11 cellular contexts compared by ENCODE assay signal in the genomic region with DNA sequence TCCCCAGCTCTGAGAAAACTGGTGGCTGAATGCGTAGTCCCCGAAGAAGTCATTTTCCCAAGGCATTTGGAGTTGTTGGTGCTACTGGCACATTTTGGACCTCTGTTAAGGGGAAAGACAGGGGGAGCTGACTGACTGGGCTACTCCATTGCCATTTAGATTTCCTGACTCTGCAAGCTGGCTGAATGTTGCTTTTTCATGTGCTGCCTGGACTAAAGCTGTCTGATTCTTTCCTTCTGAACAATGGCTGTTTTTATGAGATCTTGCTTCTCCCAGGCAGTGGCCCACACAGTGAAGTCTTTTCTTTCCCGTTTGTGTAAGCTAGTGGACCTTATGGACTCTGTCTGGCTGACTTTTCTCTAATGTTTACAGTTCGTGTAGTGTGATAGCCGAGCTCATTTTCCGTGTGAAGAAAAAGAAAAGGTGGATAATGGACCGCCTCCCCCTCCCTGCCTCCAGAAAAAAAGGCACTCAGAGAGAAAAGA. TPM values are rescaled to one million over a fixed set of nuclear protein-coding genes. Genes with fewer than 3 reads are reported as not detected.
DNase-seq lines count a peak whose midpoint lies in the region; ATAC-seq, FAIRE-seq and TF ChIP-seq lines count a peak whose summit lies in the region.
"Had no signal": no experiment of that assay in that cellular context is flagged by ENCODE, and none has a peak within 500 bp of the region (broad histone marks: within the 10 kb centered on the region; RNA-seq: fewer than 3 reads in every experiment).

No MANE protein-coding gene starts in this region.

- intact Hi-C loops in mammary epithelial cell (cut with micrococcal nuclease) = no loop called here

- H3K9me3 ChIP-seq in mammary epithelial cell (replicated peaks; ENCODE audit: insufficient read depth, low read length) (no peaks in the 10 kb centered on the region), iPS-20b (ENCODE audit: insufficient read depth, low read depth, low read length) (no peaks in the 10 kb centered on the region)

- ATAC-seq in GM18498 (IDR thresholded peaks at IDR 0.05; ENCODE audit: unreplicated experiment) (no peak), GM19328 (IDR thresholded peaks at IDR 0.05; ENCODE audit: unreplicated experiment) (no peak), GM18502 (IDR thresholded peaks at IDR 0.05; ENCODE audit: poor library complexity, unreplicated experiment) (no peak)
- ATAC-seq: activated CD4-positive, alpha-beta T cell treated with anti-CD3 and anti-CD28 coated beads for 36 hours had no signal

- no peak for FAIRE-seq in GM12892 (lab: Jason Lieb, UNC)

- H3K27ac ChIP-seq in mammary epithelial cell (ENCODE audit: insufficient read depth, low read depth, low read length) (no peak overlapping the region), iPS-20b (ENCODE audit: low read length) (peak overlapping the region; percentile 9)

- BruUV-seq in mammary epithelial cell (replicated peaks; lab: Mats Ljungman, UMichigan) = no TSS peak

- no peak overlapping the region for H2AFZ ChIP-seq in mammary epithelial cell (ENCODE audit: low read depth, low read length)

- 20% methylated on average over 6 of the region's 7 CpGs for WGBS in mammary epithelial cell (ENCODE audit: low coverage, missing lambda C conversion rate)

- dilution Hi-C loops in mammary epithelial cell (cut with HindIII; ENCODE audit: low sequenced_read_pairs) = no loop called here

- H3K9ac ChIP-seq in mammary epithelial cell (ENCODE audit: insufficient read depth, low read length) = no peak overlapping the region
- H3K9ac ChIP-seq in iPS-20b (ENCODE audit: low read depth, low read length) = peak overlapping the region; percentile 35; the same call in 1 of the 2 replicates

- H3K4me2 ChIP-seq in mammary epithelial cell (ENCODE audit: insufficient read depth, low read depth, low read length) = peak overlapping the region; percentile 0

- peaks cover 30% of the 10 kb centered on the region for H3K4me1 ChIP-seq in mammary epithelial cell (ENCODE audit: insufficient read depth, low read length)
- peaks cover 29% of the 10 kb centered on the region; the same call in 1 of the 2 replicates for H3K4me1 ChIP-seq in iPS-20b (ENCODE audit: insufficient read depth, low read length)

- H3K4me3 ChIP-seq in mammary epithelial cell (replicated peaks in 1 of 3; ENCODE audit: insufficient read depth in 1 of 3, low read depth in 2 of 3, low read length in 3 of 3) = no peak overlapping the region
- 0 out of 2 replicates have a peak overlapping the region, but pooled peaks have one; percentile 34 for H3K4me3 ChIP-seq in iPS-20b (ENCODE audit: low read length)

- in situ Hi-C loops in mammary epithelial cell (cut with MboI; ENCODE audit: low sequenced_read_pairs in 2 of 2) = no loop called here

- peak; percentile 37 for DNase-seq in EH (ENCODE audit: low read depth)
- no peak for DNase-seq in mammary epithelial cell
- DNase-seq in putamen (ENCODE audit: low spot score) = peak; percentile 86
- no peak for DNase-seq in GM12892 (ENCODE audit: insufficient read length)
- DNase-seq: activated CD4-positive, alpha-beta T cell treated with anti-CD3 and anti-CD28 coated beads for 36 hours; effector memory CD4-positive, alpha-beta T cell; NCI-H774 had no signal

- peaks cover 73% of the 10 kb centered on the region for H3K79me2 ChIP-seq in mammary epithelial cell (ENCODE audit: insufficient read depth, low read length)

- TF ChIP-seq CTCF in mammary epithelial cell (conservative IDR thresholded peaks at IDR 0.05 in 1 of 2, IDR thresholded peaks at IDR 0.05 in 1 of 2; ENCODE audit: extremely low read depth in 1 of 2, insufficient read depth in 1 of 2, low read depth in 1 of 2, low read length in 2 of 2) = no peak

- H3K36me3 ChIP-seq in mammary epithelial cell (ENCODE audit: insufficient read depth, low read length) (no peaks in the 10 kb centered on the region), iPS-20b (ENCODE audit: insufficient read depth, low read depth, low read length) (no peaks in the 10 kb centered on the region)

- CTCF ChIA-PET in mammary epithelial cell (lab: Charles Lee; ENCODE audit: low non-redundant PET) = no interaction called here

- H3K27me3 ChIP-seq in mammary epithelial cell (ENCODE audit: insufficient read depth, low read length) (no peaks in the 10 kb centered on the region), iPS-20b (ENCODE audit: insufficient read depth, low read length) (no peaks in the 10 kb centered on the region)

- no peak for TF ChIP-seq POLR2A in GM12892 (IDR thresholded peaks at IDR 0.05; ENCODE audit: low read depth, low read length)

- H4K20me1 ChIP-seq in mammary epithelial cell (ENCODE audit: insufficient read depth, low read length) = no peaks in the 10 kb centered on the region

RNA-seq across cellular contexts. Expression of a gene that starts 38.2 kb away (rescaled TPM):
- 10 to 100 TPM; 64.5 to 67.2 TPM for total RNA-seq in mammary epithelial cell
- 36.6 TPM for polyA plus RNA-seq in mammary epithelial cell
- polyA minus RNA-seq in mammary epithelial cell = 56.6 TPM
- 20.9 TPM for polyA plus RNA-seq in GM12892 (2012; ENCODE audit: missing spikeins)

Comparison
In these comparisons a context has a peak if more than half of its experiments do, and no peak if none do; other contexts are left out.
1. DNase-seq: peak in EH (single experiment) and putamen (single experiment); none in mammary epithelial cell (single experiment) and GM12892 (single experiment).